In genomic region chr2:120399889-120400240, GRCh38 we compare ENCODE assay signal across 15 cellular contexts. TPM values are rescaled to one million over a fixed set of nuclear protein-coding genes. Genes with fewer than 3 reads are reported as not detected.
DNase-seq lines count a peak whose midpoint lies in the region; ATAC-seq and TF ChIP-seq lines count a peak whose summit lies in the region.
"Had no signal": no experiment of that assay in that cellular context is flagged by ENCODE, and none has a peak within 500 bp of the region (broad histone marks: within the 10 kb centered on the region; RNA-seq: fewer than 3 reads in every experiment).

No MANE protein-coding gene starts in this region.

- no peak for ATAC-seq in Panc1
- no peak for ATAC-seq in left lobe of liver
- no peak for ATAC-seq in GM18517 (IDR thresholded peaks at IDR 0.05; ENCODE audit: unreplicated experiment)
- ATAC-seq: GM23338 had no signal

- no peak overlapping the region for H3K27ac Mint-ChIP-seq in MCF 10A (ENCODE audit: low read depth, unreplicated experiment)
- H3K27ac Mint-ChIP-seq: GM23338 had no signal

- no peaks in the 10 kb centered on the region for H3K36me3 ChIP-seq in breast epithelium
- no peaks in the 10 kb centered on the region for H3K36me3 ChIP-seq in Panc1 (ENCODE audit: control insufficient read depth, insufficient read depth, low read length)
- H3K36me3 ChIP-seq in thyroid gland: no peaks in the 10 kb centered on the region

- WGBS in thyroid gland, 2 donors: 89% methylated on average over 8 of the region's 8 CpGs

- TF ChIP-seq POLR2A in breast epithelium (IDR thresholded peaks at IDR 0.05): no peak
- TF ChIP-seq POLR2A in thyroid gland (IDR thresholded peaks at IDR 0.05): no peak

- H3K4me3 ChIP-seq in breast epithelium (no peak overlapping the region), Panc1 (ENCODE audit: low read depth in 2 of 2, low read length in 2 of 2) (no peak overlapping the region), thyroid gland (replicated peaks in 1 of 3) (no peak overlapping the region)
- H3K4me3 ChIP-seq: GM23338 had no signal

- H3K9me3 ChIP-seq in breast epithelium (no peaks in the 10 kb centered on the region), Panc1 (ENCODE audit: control insufficient read depth, insufficient read depth, low read depth, low read length) (no peaks in the 10 kb centered on the region), thyroid gland (no peaks in the 10 kb centered on the region)

- BruUV-seq in MCF 10A (replicated peaks; lab: Mats Ljungman, UMichigan) (no TSS peak), Panc1 (replicated peaks; lab: Mats Ljungman, UMichigan) (no TSS peak)

- intact Hi-C loops in breast epithelium (cut with DNase I; ENCODE audit: low total_unique reads): loop anchor here (5.0 kb wide), 1 partner anchor 258 kb away; no protein-coding TSS in a partner anchor
- intact Hi-C loops in MCF 10A (cut with micrococcal nuclease): no loop called here
- intact Hi-C loops in Panc1 (cut with micrococcal nuclease; ENCODE audit: unreplicated experiment): no loop called here
- intact Hi-C loops in thyroid gland (cut with DNase I): no loop called here

- DNase-seq in breast epithelium (ENCODE audit: low spot score in 2 of 2): peak in 1 of 2 donors; percentile 31
- DNase-seq in MCF 10A (ENCODE audit: unreplicated experiment): no peak
- no peak for DNase-seq in Panc1 (ENCODE audit: low read depth, low spot score)
- peak; percentile 33 for DNase-seq in left lobe of liver (ENCODE audit: low spot score)
- DNase-seq in thyroid gland: no peak
- no peak for DNase-seq in NCI-H774 (lab: John Stamatoyannopoulos, UW)
- DNase-seq in NCI-H128 (lab: John Stamatoyannopoulos, UW; ENCODE audit: unreplicated experiment): no peak
- DNase-seq: C1 segment of cervical spinal cord, KG1, NCI-H1048, NCI-H2081 treated with DMSO at 0.1 percent for 48 hours, NCI-H510A, NCI-H82 had no signal

- no peaks in the 10 kb centered on the region for H3K36me3 Mint-ChIP-seq in MCF 10A (ENCODE audit: insufficient read depth, unreplicated experiment)

- no peaks in the 10 kb centered on the region for H3K27me3 Mint-ChIP-seq in MCF 10A (ENCODE audit: insufficient read depth, unreplicated experiment)

- H3K4me1 ChIP-seq in breast epithelium (no peaks in the 10 kb centered on the region), Panc1 (ENCODE audit: control insufficient read depth, insufficient read depth, low read length) (peaks cover 57% of the 10 kb centered on the region), thyroid gland (peaks cover 40 to 56% of the 10 kb centered on the region in 2 donors)

- TF ChIP-seq CTCF in breast epithelium (IDR thresholded peaks at IDR 0.05) (no peak), MCF 10A (IDR thresholded peaks at IDR 0.05; ENCODE audit: unreplicated experiment) (no peak), Panc1 (IDR thresholded peaks at IDR 0.05) (no peak), thyroid gland (IDR thresholded peaks at IDR 0.05) (no peak)

- H3K9me3 Mint-ChIP-seq in MCF 10A (ENCODE audit: unreplicated experiment): no peaks in the 10 kb centered on the region
- H3K9me3 Mint-ChIP-seq: GM23338 had no signal

- POLR2A ChIA-PET in MCF 10A (lab: Yijun Ruan, JAX) (interaction anchor here (0.7 kb wide), 1 partner anchor 28 kb away, joined by 3 read pairs; no protein-coding TSS in a partner anchor), Panc1 (lab: Charles Lee) (interaction anchor here (0.7 kb wide), 1 partner anchor 681 kb away, joined by 3 read pairs; no protein-coding TSS in a partner anchor)

- in situ Hi-C loops in Panc1 (cut with HindIII; ENCODE audit: low pct_unique_long_range_greater_than_20kb, low sequenced_read_pairs): no loop called here

- CTCF ChIA-PET in MCF 10A (lab: Yijun Ruan, JAX) (interaction anchor here (0.6 kb wide), 1 partner anchor 75 kb away, joined by 4 read pairs; no protein-coding TSS in a partner anchor), Panc1 (lab: Charles Lee) (no interaction called here)

- H3K27me3 ChIP-seq in breast epithelium (no peaks in the 10 kb centered on the region), Panc1 (ENCODE audit: control insufficient read depth, insufficient read depth, low read length) (no peaks in the 10 kb centered on the region), thyroid gland (no peaks in the 10 kb centered on the region)

- H3K4me3 Mint-ChIP-seq in MCF 10A (ENCODE audit: unreplicated experiment): no peak overlapping the region
- H3K4me3 Mint-ChIP-seq: GM23338 had no signal

- peak overlapping the region; percentile 28 to 48 for H3K27ac ChIP-seq in breast epithelium
- peak overlapping the region; percentile 92 for H3K27ac ChIP-seq in Panc1 (ENCODE audit: low read length)
- peak overlapping the region in 2 of 3 donors; percentile 63 to 66 for H3K27ac ChIP-seq in thyroid gland

- H3K4me1 Mint-ChIP-seq in MCF 10A (ENCODE audit: insufficient read depth, unreplicated experiment): peaks cover 5% of the 10 kb centered on the region

RNA-seq across cellular contexts. Expression of gene INHBB, which starts 53.9 kb away (rescaled TPM):
- total RNA-seq in breast epithelium (10 to 100 TPM; 35.0 to 60.6 (median 42.3) TPM), MCF 10A (2022) (0.10 and 0.16 TPM in 2 replicates), Panc1 (2021; ENCODE audit: unreplicated experiment) (38.2 TPM), left lobe of liver (6.3 TPM), thyroid gland (10 to 100 TPM; 12.3 to 27.5 (median 23.6) TPM)
- 36.3 TPM for polyA plus RNA-seq in Panc1 (2012; ENCODE audit: insufficient read length)
- polyA plus RNA-seq: GM23338 had no signal

Comparison
In these comparisons a context has a peak if more than half of its experiments do, and no peak if none do; other contexts are left out.
1. H3K27ac ChIP-seq: peak in every context shown above with its lines; median percentile 92 in Panc1; 64 in thyroid gland; 38 in breast epithelium.